Comparison of ENCODE assay signal across 29 cellular contexts in the genomic region with DNA sequence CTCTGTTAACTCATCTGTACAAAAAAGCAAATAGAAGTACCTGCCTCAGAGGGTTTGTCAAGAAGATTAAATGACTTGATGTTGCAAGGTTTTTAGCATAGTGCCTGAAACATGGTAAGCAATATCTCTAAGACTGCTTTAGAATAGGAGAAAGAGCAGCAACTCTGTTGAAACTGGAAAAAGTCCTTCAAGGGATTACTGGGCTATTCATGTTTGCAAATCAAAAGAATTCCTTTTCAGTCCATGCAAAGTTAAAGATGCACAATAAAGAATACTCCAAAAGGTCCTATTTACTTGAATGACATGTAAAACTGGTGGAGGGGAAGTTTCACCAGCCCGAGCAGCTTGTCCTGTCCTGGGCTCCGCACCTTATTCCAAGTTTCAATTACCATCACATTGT.
"Had no signal": no experiment of that assay in that cellular context is flagged by ENCODE, and none has a peak within 500 bp of the region (broad histone marks: within the 10 kb centered on the region; RNA-seq: fewer than 3 reads in every experiment).

No MANE protein-coding gene starts in this region.

- H3K4me1 Mint-ChIP-seq: nephron progenitor cell; neural crest cell; stimulated activated naive CD8-positive, alpha-beta T cell treated with anti-CD3 and anti-CD28 coated beads, Interleukin-15, amount 100 ng/mL, for 72 hours had no signal

- H3K4me3 ChIP-seq: pancreas, psoas muscle, right lobe of liver, sigmoid colon, suprapubic skin, testis, tibial artery, transverse colon, upper lobe of left lung, vagina had no signal

- DNase-seq: naive B cell; naive thymus-derived CD8-positive, alpha-beta T cell; nephron progenitor cell; nucleus accumbens; pancreas; psoas muscle; right cardiac atrium; right lobe of liver; sigmoid colon; small intestine; stimulated activated CD4-positive, alpha-beta T cell treated with anti-CD3 and anti-CD28 coated beads, Interleukin-15, amount 100 ng/mL, for 24 hours; stimulated activated CD4-positive, alpha-beta T cell treated with anti-CD3 and anti-CD28 coated beads, Interleukin-2, amount 100 ng/mL, for 24 hours; stimulated activated CD4-positive, alpha-beta T cell treated with anti-CD3 and anti-CD28 coated beads, Interleukin-2, amount 100 ng/mL, for 48 hours; stimulated activated CD4-positive, alpha-beta T cell treated with anti-CD3 and anti-CD28 coated beads, Interleukin-4, amount 100 ng/mL, for 24 hours; stimulated activated CD8-positive, alpha-beta memory T cell treated with anti-CD3 and anti-CD28 coated beads, Interleukin-4, amount 100 ng/mL, for 48 hours; stimulated activated naive CD4-positive, alpha-beta T cell; stimulated activated naive CD8-positive, alpha-beta T cell treated with anti-CD3 and anti-CD28 coated beads, Interleukin-15, amount 100 ng/mL, for 72 hours; stimulated activated naive CD8-positive, alpha-beta T cell treated with anti-CD3 and anti-CD28 coated beads, Interleukin-15, Interleukin-2, amounts not matched to agents 100 U/mL and 50 U/mL, for 24 hours; substantia nigra; testis; tibial artery; transverse colon; upper lobe of left lung had no signal

- H3K4me1 ChIP-seq: pancreas, psoas muscle, right lobe of liver, sigmoid colon, suprapubic skin, testis, tibial artery, transverse colon, upper lobe of left lung, vagina had no signal

- H3K27ac Mint-ChIP-seq: naive thymus-derived CD8-positive, alpha-beta T cell; natural killer cell treated with Interleukin-12 subunit alpha and Interleukin-12 subunit beta and Interleukin-15 and Interleukin-18, amount 100 ng/mL, for 72 hours; nephron progenitor cell; stimulated activated memory B cell treated with anti-CD40 and anti-IgM and Interleukin-4, amounts not matched to agents 10 μg/mL and 1 μg/mL and 100 μg/mL, for 72 hours; stimulated activated naive CD8-positive, alpha-beta T cell treated with anti-CD3 and anti-CD28 coated beads, Interleukin-15, amount 100 ng/mL, for 72 hours had no signal

- H3K9me3 Mint-ChIP-seq: naive B cell; naive thymus-derived CD8-positive, alpha-beta T cell; natural killer cell treated with Interleukin-12 subunit alpha and Interleukin-12 subunit beta and Interleukin-15 and Interleukin-18, amount 100 ng/mL, for 72 hours; nephron progenitor cell; neural crest cell; stimulated activated memory B cell treated with anti-CD40 and anti-IgM and Interleukin-4, amounts not matched to agents 10 μg/mL and 1 μg/mL and 100 μg/mL, for 72 hours; stimulated activated naive CD8-positive, alpha-beta T cell treated with anti-CD3 and anti-CD28 coated beads, Interleukin-15, amount 100 ng/mL, for 72 hours had no signal

- H3K27me3 Mint-ChIP-seq: naive B cell; naive thymus-derived CD8-positive, alpha-beta T cell; natural killer cell treated with Interleukin-12 subunit alpha and Interleukin-12 subunit beta and Interleukin-15 and Interleukin-18, amount 100 ng/mL, for 72 hours; stimulated activated memory B cell treated with anti-CD40 and anti-IgM and Interleukin-4, amounts not matched to agents 10 μg/mL and 1 μg/mL and 100 μg/mL, for 72 hours; stimulated activated naive CD8-positive, alpha-beta T cell treated with anti-CD3 and anti-CD28 coated beads, Interleukin-15, amount 100 ng/mL, for 72 hours had no signal

- H3K27ac ChIP-seq: neutrophil, pancreas, psoas muscle, right lobe of liver, sigmoid colon, suprapubic skin, testis, tibial artery, transverse colon, upper lobe of left lung, vagina had no signal

- H3K27me3 ChIP-seq: neutrophil, pancreas, right lobe of liver, sigmoid colon, suprapubic skin, testis, tibial artery, transverse colon, upper lobe of left lung, vagina had no signal

- ATAC-seq: naive thymus-derived CD8-positive, alpha-beta T cell; natural killer cell treated with Interleukin-12 subunit alpha and Interleukin-12 subunit beta and Interleukin-15 and Interleukin-18, amount 100 ng/mL, for 72 hours; pancreas; psoas muscle; right cardiac atrium; right lobe of liver; stimulated activated memory B cell treated with anti-CD40 and anti-IgM and Interleukin-4, amounts not matched to agents 10 μg/mL and 1 μg/mL and 100 μg/mL, for 72 hours; stimulated activated naive CD8-positive, alpha-beta T cell treated with anti-CD3 and anti-CD28 coated beads, Interleukin-15, amount 100 ng/mL, for 72 hours; stimulated activated naive CD8-positive, alpha-beta T cell treated with anti-CD3 and anti-CD28 coated beads, Interleukin-15, Interleukin-2, amounts not matched to agents 100 U/mL and 50 U/mL, for 24 hours had no signal

- H3K4me3 Mint-ChIP-seq: naive B cell; naive thymus-derived CD8-positive, alpha-beta T cell; natural killer cell treated with Interleukin-12 subunit alpha and Interleukin-12 subunit beta and Interleukin-15 and Interleukin-18, amount 100 ng/mL, for 72 hours; nephron progenitor cell; neural crest cell; stimulated activated memory B cell treated with anti-CD40 and anti-IgM and Interleukin-4, amounts not matched to agents 10 μg/mL and 1 μg/mL and 100 μg/mL, for 72 hours; stimulated activated naive CD8-positive, alpha-beta T cell treated with anti-CD3 and anti-CD28 coated beads, Interleukin-15, amount 100 ng/mL, for 72 hours had no signal
